In genomic region chr7:20083781-20084180, GRCh38 we compare ENCODE assay signal across 10 cellular contexts.
DNase-seq lines count a peak whose midpoint lies in the region; ATAC-seq and TF ChIP-seq lines count a peak whose summit lies in the region.
"Had no signal": no experiment of that assay in that cellular context is flagged by ENCODE, and none has a peak within 500 bp of the region (broad histone marks: within the 10 kb centered on the region; RNA-seq: fewer than 3 reads in every experiment).

No MANE protein-coding gene starts in this region.

- H3K9me3 ChIP-seq in adrenal gland (replicated peaks in 1 of 3) = no peaks in the 10 kb centered on the region
- no peaks in the 10 kb centered on the region for H3K9me3 ChIP-seq in mucosa of descending colon

- TF ChIP-seq POLR2A in adrenal gland (IDR thresholded peaks at IDR 0.05) = no peak

- H3K4me1 ChIP-seq in adrenal gland (replicated peaks in 1 of 2) = no peaks in the 10 kb centered on the region
- no peaks in the 10 kb centered on the region for H3K4me1 ChIP-seq in mucosa of descending colon (ENCODE audit: low read depth)

- no peak overlapping the region for H3K4me3 ChIP-seq in adrenal gland
- H3K4me3 ChIP-seq in mucosa of descending colon = no peak overlapping the region

- in situ Hi-C loops in ACHN (cut with HindIII; ENCODE audit: low pct_ligation_motif_present, low pct_unique_long_range_greater_than_20kb, low sequenced_read_pairs) = no loop called here

- DNase-seq in GM03348 (ENCODE audit: low spot score) (peak; percentile 59), adrenal gland (peak in 6 of 7 donors; percentile 6 to 63 (median 49)), mucosa of descending colon (no peak), ACHN (no peak), Right ventricle myocardium inferior (ENCODE audit: missing footprints) (no peak), midbrain (lab: John Stamatoyannopoulos, UW) (no peak)
- DNase-seq: naive B cell had no signal

- TF ChIP-seq CTCF in adrenal gland (IDR thresholded peaks at IDR 0.05) (no peak), mucosa of descending colon (IDR thresholded peaks at IDR 0.05) (no peak)

- no peaks in the 10 kb centered on the region for H3K36me3 ChIP-seq in adrenal gland (replicated peaks in 1 of 2)
- H3K36me3 ChIP-seq in mucosa of descending colon (ENCODE audit: low read depth) = no peaks in the 10 kb centered on the region

- intact Hi-C loops in adrenal gland (cut with DNase I) (no loop called here), mucosa of descending colon (cut with DNase I, micrococcal nuclease) (no loop called here), Right ventricle myocardium inferior (cut with DNase I) (no loop called here)

- 57 to 87% (median 78%) methylated on average over 1 of the region's 1 CpG for WGBS in adrenal gland, 4 donors

- H3K27me3 ChIP-seq in adrenal gland = no peaks in the 10 kb centered on the region

- peak; percentile 75 for ATAC-seq in HG03045 (IDR thresholded peaks at IDR 0.05; ENCODE audit: unreplicated experiment)
- peak; percentile 48 for ATAC-seq in mucosa of descending colon
- ATAC-seq in SK-N-SH treated with all-trans-retinoic acid at 6 μM for 48 hours = no peak
- ATAC-seq in Right ventricle myocardium inferior = no peak

- peak overlapping the region in 2 of 5 donors; percentile 55 to 82 for H3K27ac ChIP-seq in adrenal gland
- H3K27ac ChIP-seq: epithelial cell of prostate had no signal

TF ChIP-seq in SK-N-SH treated with all-trans-retinoic acid at 6 μM for 48 hours, 23 proteins besides CTCF, POLR2A, EP300 and RAD21:
- TF ChIP-seq BACH2 (CRISPR knock-in tag; IDR thresholded peaks at IDR 0.05; ENCODE audit: borderline replicate concordance) (no peak), ZFP30 (CRISPR knock-in tag; IDR thresholded peaks at IDR 0.05) (no peak), ZNF8 (CRISPR knock-in tag; IDR thresholded peaks at IDR 0.05) (no peak), POU6F1 (CRISPR knock-in tag; IDR thresholded peaks at IDR 0.05; ENCODE audit: borderline replicate concordance, low read depth) (no peak), PPARA (CRISPR knock-in tag; IDR thresholded peaks at IDR 0.05; ENCODE audit: borderline replicate concordance) (no peak), OSR1 (CRISPR knock-in tag; IDR thresholded peaks at IDR 0.05) (no peak), ESRRG (CRISPR knock-in tag; IDR thresholded peaks at IDR 0.05) (no peak), PATZ1 (CRISPR knock-in tag; IDR thresholded peaks at IDR 0.05; ENCODE audit: borderline replicate concordance) (no peak), TOX (CRISPR knock-in tag; IDR thresholded peaks at IDR 0.05; ENCODE audit: borderline replicate concordance) (no peak), RARB (CRISPR knock-in tag; IDR thresholded peaks at IDR 0.05) (no peak)
TF ChIP-seq in SK-N-SH treated with all-trans-retinoic acid at 6 μM for 48 hours: peak in this region for 0.

Comparison
In these comparisons a context has a peak if more than half of its experiments do, and no peak if none do; other contexts are left out.
1. DNase-seq: peak in GM03348 (single experiment) and adrenal gland (6 of 7); none in mucosa of descending colon (0 of 3), ACHN (single experiment), Right ventricle myocardium inferior (single experiment) and midbrain (single experiment).
2. ATAC-seq: peak in HG03045 (single experiment) and mucosa of descending colon (single experiment); none in SK-N-SH treated with all-trans-retinoic acid at 6 μM for 48 hours (single experiment) and Right ventricle myocardium inferior (single experiment).